ENCODE assay signal across 16 cellular contexts in the genomic region with DNA sequence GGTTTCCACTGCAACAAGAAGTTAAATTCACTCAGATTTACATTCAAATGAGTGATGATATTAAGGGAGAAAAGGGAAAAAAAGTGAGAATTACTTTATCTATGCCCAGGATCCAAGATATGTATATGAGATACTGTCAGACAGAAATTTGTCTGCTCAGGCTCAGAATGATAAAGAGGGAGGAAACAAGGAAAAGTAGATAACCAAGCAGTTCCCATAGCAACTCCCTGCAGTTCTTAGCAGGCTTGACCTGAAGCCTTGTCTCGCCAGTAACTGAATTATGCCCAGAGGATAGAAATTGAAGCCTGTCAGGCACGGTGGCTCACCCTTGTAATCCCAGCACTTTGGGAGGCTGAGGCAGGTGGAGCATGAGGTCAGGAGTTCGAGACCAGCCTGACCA.
DNase-seq lines count a peak whose midpoint lies in the region; ATAC-seq and TF ChIP-seq lines count a peak whose summit lies in the region.
"Had no signal": no experiment of that assay in that cellular context is flagged by ENCODE, and none has a peak within 500 bp of the region (broad histone marks: within the 10 kb centered on the region; RNA-seq: fewer than 3 reads in every experiment).

No MANE protein-coding gene starts in this region.

- no peaks in the 10 kb centered on the region for H3K36me3 ChIP-seq in BLaER1

- H3K9me3 Mint-ChIP-seq in mesothelial cell of epicardium: no peaks in the 10 kb centered on the region
- H3K9me3 Mint-ChIP-seq in natural killer cell treated with Interleukin-12 subunit alpha and Interleukin-12 subunit beta and Interleukin-15 and Interleukin-18, amount 100 ng/mL, for 72 hours: no peaks in the 10 kb centered on the region
- H3K9me3 Mint-ChIP-seq: H9 had no signal

- no peak for TF ChIP-seq CTCF in mesothelial cell of epicardium (IDR thresholded peaks at IDR 0.05; ENCODE audit: unreplicated experiment)

- no peak overlapping the region for H3K4me3 ChIP-seq in BLaER1
- H3K4me3 ChIP-seq: A549, K562 had no signal

- H4K20me1 ChIP-seq in BLaER1: no peaks in the 10 kb centered on the region

- ATAC-seq in natural killer cell treated with Interleukin-12 subunit alpha and Interleukin-12 subunit beta and Interleukin-15 and Interleukin-18, amount 100 ng/mL, for 72 hours: no peak
- ATAC-seq: A549, K562 had no signal

- no peaks in the 10 kb centered on the region for H3K27me3 ChIP-seq in BLaER1

- no peaks in the 10 kb centered on the region for H3K36me3 Mint-ChIP-seq in mesothelial cell of epicardium
- no peaks in the 10 kb centered on the region for H3K36me3 Mint-ChIP-seq in natural killer cell treated with Interleukin-12 subunit alpha and Interleukin-12 subunit beta and Interleukin-15 and Interleukin-18, amount 100 ng/mL, for 72 hours
- H3K36me3 Mint-ChIP-seq: CD4-positive, CD25-positive, alpha-beta regulatory T cell had no signal

- H3K4me1 ChIP-seq in BLaER1: peaks cover 44% of the 10 kb centered on the region

- no peak overlapping the region; the same call in 1 of the 2 replicates for H3K27ac ChIP-seq in BLaER1
- H3K27ac ChIP-seq: A549 had no signal

- no peak overlapping the region for H3K9ac ChIP-seq in BLaER1

- peak; percentile 36 for DNase-seq in ELF-1 (ENCODE audit: low read depth, low spot score)
- DNase-seq in amniotic epithelial cell (ENCODE audit: low read depth): peak; percentile 84
- DNase-seq in mesothelial cell of epicardium (ENCODE audit: low spot score in 2 of 2, unreplicated experiment in 2 of 2): no peak
- no peak for DNase-seq in inferior parietal cortex (ENCODE audit: extremely low spot score)
- DNase-seq in natural killer cell treated with Interleukin-12 subunit alpha and Interleukin-12 subunit beta and Interleukin-15 and Interleukin-18, amount 100 ng/mL, for 72 hours (ENCODE audit: low spot score): no peak
- no peak for DNase-seq in putamen (ENCODE audit: low spot score)
- DNase-seq: Calu3; CD4-positive, CD25-positive, alpha-beta regulatory T cell; DMS 273 treated with DMSO at 0.1 percent for 48 hours; DND-41; GF-D8; GOT3; H9 had no signal

- H3K9me3 ChIP-seq in BLaER1: no peaks in the 10 kb centered on the region
- H3K9me3 ChIP-seq: A549 had no signal

- H3K4me1 Mint-ChIP-seq in mesothelial cell of epicardium: peaks cover 39% of the 10 kb centered on the region
- no peaks in the 10 kb centered on the region for H3K4me1 Mint-ChIP-seq in natural killer cell treated with Interleukin-12 subunit alpha and Interleukin-12 subunit beta and Interleukin-15 and Interleukin-18, amount 100 ng/mL, for 72 hours (ENCODE audit: low read depth in 2 of 2)
- H3K4me1 Mint-ChIP-seq: CD4-positive, CD25-positive, alpha-beta regulatory T cell had no signal

- no peak overlapping the region for H3K4me3 Mint-ChIP-seq in mesothelial cell of epicardium
- no peak overlapping the region for H3K4me3 Mint-ChIP-seq in natural killer cell treated with Interleukin-12 subunit alpha and Interleukin-12 subunit beta and Interleukin-15 and Interleukin-18, amount 100 ng/mL, for 72 hours
- H3K4me3 Mint-ChIP-seq: CD4-positive, CD25-positive, alpha-beta regulatory T cell; H9 had no signal

- H3K27ac Mint-ChIP-seq in mesothelial cell of epicardium: peak overlapping the region; percentile 5
- H3K27ac Mint-ChIP-seq in natural killer cell treated with Interleukin-12 subunit alpha and Interleukin-12 subunit beta and Interleukin-15 and Interleukin-18, amount 100 ng/mL, for 72 hours: no peak overlapping the region
- H3K27ac Mint-ChIP-seq: CD4-positive, CD25-positive, alpha-beta regulatory T cell had no signal

- no peaks in the 10 kb centered on the region for H3K27me3 Mint-ChIP-seq in mesothelial cell of epicardium (ENCODE audit: low read depth)
- H3K27me3 Mint-ChIP-seq in natural killer cell treated with Interleukin-12 subunit alpha and Interleukin-12 subunit beta and Interleukin-15 and Interleukin-18, amount 100 ng/mL, for 72 hours: no peaks in the 10 kb centered on the region
- H3K27me3 Mint-ChIP-seq: CD4-positive, CD25-positive, alpha-beta regulatory T cell had no signal

- peak overlapping the region; percentile 60 for H3K4me2 ChIP-seq in BLaER1
- H3K4me2 ChIP-seq: A549 had no signal

Comparison
In these comparisons a context has a peak if more than half of its experiments do, and no peak if none do; other contexts are left out.
1. DNase-seq: peak in ELF-1 (single experiment) and amniotic epithelial cell (single experiment); none in mesothelial cell of epicardium (0 of 2), inferior parietal cortex (single experiment), natural killer cell treated with Interleukin-12 subunit alpha and Interleukin-12 subunit beta and Interleukin-15 and Interleukin-18, amount 100 ng/mL, for 72 hours (single experiment) and putamen (single experiment).